ENCODE assay signal across 20 cellular contexts in the genomic region with DNA sequence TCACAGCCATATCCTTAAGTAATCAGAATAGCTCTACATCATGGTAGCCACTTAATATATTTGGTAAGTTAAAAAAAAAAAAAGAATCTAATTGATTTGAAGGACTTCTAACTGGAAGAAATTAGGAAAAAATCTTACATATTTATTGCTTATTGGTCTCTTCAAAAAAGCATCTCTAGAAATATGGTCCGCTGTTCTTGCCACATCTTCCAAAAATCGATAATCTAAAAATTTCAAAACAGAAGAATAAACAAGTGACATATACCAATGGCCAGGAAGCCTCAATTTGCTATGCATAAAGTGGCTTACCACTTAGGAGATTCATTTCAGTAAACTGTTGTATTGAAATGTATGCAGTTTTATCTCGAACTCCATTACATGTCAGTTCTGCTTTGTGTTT. TPM values are rescaled to one million over a fixed set of nuclear protein-coding genes. Genes with fewer than 3 reads are reported as not detected.
DNase-seq lines count a peak whose midpoint lies in the region; ATAC-seq, FAIRE-seq and TF ChIP-seq lines count a peak whose summit lies in the region.
"Had no signal": no experiment of that assay in that cellular context is flagged by ENCODE, and none has a peak within 500 bp of the region (broad histone marks: within the 10 kb centered on the region; RNA-seq: fewer than 3 reads in every experiment).

No MANE protein-coding gene starts in this region.

- POLR2A ChIA-PET in A549 (lab: Yijun Ruan, JAX) = interaction anchor here (0.6 kb wide), 1 partner anchor 8 kb away, joined by 3 read pairs; no protein-coding TSS in a partner anchor
- POLR2A ChIA-PET in CD4-positive, alpha-beta memory T cell (lab: Charles Lee; ENCODE audit: partially characterized antibody) = no interaction called here

- H3K27me3 Mint-ChIP-seq in CD4-positive, alpha-beta memory T cell = no peaks in the 10 kb centered on the region
- H3K27me3 Mint-ChIP-seq in T-helper 17 cell = no peaks in the 10 kb centered on the region

- TF ChIP-seq EP300 in A549 (IDR thresholded peaks at IDR 0.05) = no peak
- TF ChIP-seq EP300 in gastroesophageal sphincter (IDR thresholded peaks at IDR 0.05) = no peak

- H3K27me3 ChIP-seq in CD4-positive, alpha-beta memory T cell (ENCODE audit: insufficient read depth, low read length) = no peaks in the 10 kb centered on the region
- H3K27me3 ChIP-seq in gastroesophageal sphincter = no peaks in the 10 kb centered on the region
- H3K27me3 ChIP-seq: SJCRH30, spleen had no signal

- FAIRE-seq in A549 (lab: Jason Lieb, UNC) (no peak), frontal cortex (lab: Jason Lieb, UNC) (no peak)
- FAIRE-seq: endometrium, TTC549 had no signal

- H3K9me3 Mint-ChIP-seq in CD4-positive, alpha-beta memory T cell = no peaks in the 10 kb centered on the region
- H3K9me3 Mint-ChIP-seq: activated naive CD4-positive, alpha-beta T cell treated with anti-CD3 and anti-CD28 coated beads, Interleukin-2, amount 50 U/mL, for 72 hours had no signal

- no peaks in the 10 kb centered on the region for H3K9me3 ChIP-seq in A549
- no peaks in the 10 kb centered on the region for H3K9me3 ChIP-seq in CD4-positive, alpha-beta memory T cell (ENCODE audit: control insufficient read depth in 1 of 2, low read length in 2 of 2)
- no peaks in the 10 kb centered on the region for H3K9me3 ChIP-seq in T-helper 17 cell (ENCODE audit: control insufficient read depth, low read length, poor library complexity, severe bottlenecking)
- no peaks in the 10 kb centered on the region for H3K9me3 ChIP-seq in gastroesophageal sphincter
- H3K9me3 ChIP-seq: SJCRH30, spleen had no signal

- no peak for TF ChIP-seq RAD21 in A549 (conservative IDR thresholded peaks at IDR 0.05 in 1 of 2, IDR thresholded peaks at IDR 0.05 in 1 of 2)

- peak overlapping the region in 5 of 8 donors; percentile 27 to 67 (median 51) for H3K4me3 Mint-ChIP-seq in CD4-positive, alpha-beta memory T cell
- peak overlapping the region; percentile 28 for H3K4me3 Mint-ChIP-seq in T-helper 17 cell

- peaks cover 39 to 40% of the 10 kb centered on the region in 2 donors for H3K36me3 Mint-ChIP-seq in CD4-positive, alpha-beta memory T cell
- H3K36me3 Mint-ChIP-seq in T-helper 17 cell (ENCODE audit: low read depth) = peaks cover 8% of the 10 kb centered on the region

- no peak for DNase-seq in A549 (ENCODE audit: low read depth in 1 of 2, low spot score in 1 of 2)
- no peak for DNase-seq in CD4-positive, alpha-beta memory T cell
- no peak for DNase-seq in T-helper 17 cell
- no peak for DNase-seq in foreskin fibroblast
- no peak for DNase-seq in EL
- DNase-seq in frontal cortex (ENCODE audit: low spot score in 2 of 2) = no peak
- DNase-seq: central memory CD4-positive, alpha-beta T cell; islet precursor cell; midbrain; NCI-H1105 treated with DMSO at 0.1 percent for 48 hours; NK-92 treated with Interleukin-12 subunit alpha and Interleukin-12 subunit beta, amount 100 ng/mL, for 24 hours; SJCRH30; spleen; stimulated activated naive CD8-positive, alpha-beta T cell treated with anti-CD3 and anti-CD28 coated beads, Interleukin-15, Interleukin-2, amounts not matched to agents 100 U/mL and 50 U/mL, for 24 hours had no signal

- no peak for ATAC-seq in A549
- no peak for ATAC-seq in T-helper 17 cell
- no peak for ATAC-seq in gastroesophageal sphincter
- ATAC-seq in GM21367 (IDR thresholded peaks at IDR 0.05; ENCODE audit: unreplicated experiment) = no peak
- ATAC-seq: activated naive CD4-positive, alpha-beta T cell treated with anti-CD3 and anti-CD28 coated beads, Interleukin-2, amount 50 U/mL, for 72 hours; HCT116; stimulated activated naive CD8-positive, alpha-beta T cell treated with anti-CD3 and anti-CD28 coated beads, Interleukin-15, Interleukin-2, amounts not matched to agents 100 U/mL and 50 U/mL, for 24 hours had no signal

- H3K4me2 ChIP-seq in A549 = peak overlapping the region; percentile 99

- TF ChIP-seq POLR2A in A549 (IDR thresholded peaks at IDR 0.05; ENCODE audit: low read length) = no peak
- TF ChIP-seq POLR2A in gastroesophageal sphincter (IDR thresholded peaks at IDR 0.05) = no peak

- H3K4me1 ChIP-seq in A549 (peaks cover 8% of the 10 kb centered on the region), gastroesophageal sphincter (peaks cover 0 to 33% (median 4%) of the 10 kb centered on the region in 3 donors)
- H3K4me1 ChIP-seq in CD4-positive, alpha-beta memory T cell (ENCODE audit: insufficient read depth, low read length) = peaks cover 50% of the 10 kb centered on the region

- H3K27ac ChIP-seq in A549 (no peak overlapping the region), gastroesophageal sphincter (no peak overlapping the region)
- H3K27ac ChIP-seq in CD4-positive, alpha-beta memory T cell (ENCODE audit: low read depth, low read length) = no peak overlapping the region
- H3K27ac ChIP-seq: SJCRH30, spleen had no signal

- CTCF ChIA-PET in A549 (lab: Yijun Ruan, JAX) = interaction anchor here (1.1 kb wide), 1 partner anchor 75 kb away, joined by 3 read pairs; no protein-coding TSS in a partner anchor
- CTCF ChIA-PET in CD4-positive, alpha-beta memory T cell (lab: Charles Lee; ENCODE audit: partially characterized antibody) = interaction anchor here (0.7 to 2.3 kb wide), 2 partner anchors 13 to 33 kb away, joined by 4 to 8 read pairs; no protein-coding TSS in a partner anchor

- peaks cover 24% of the 10 kb centered on the region for H3K36me3 ChIP-seq in CD4-positive, alpha-beta memory T cell (ENCODE audit: insufficient read depth, low read length)
- peaks cover 0 to 48% of the 10 kb centered on the region in 2 donors for H3K36me3 ChIP-seq in gastroesophageal sphincter

- intact Hi-C loops in CD4-positive, alpha-beta memory T cell (cut with micrococcal nuclease) = loop anchor here (10.0 kb wide), 2 partner anchors 761 to 1201 kb away; a partner anchor contains a TSS

- WGBS in A549 (ENCODE audit: missing lambda C conversion rate) = 86% methylated on average over 3 of the region's 3 CpGs
- WGBS in gastroesophageal sphincter (ENCODE audit: low coverage in 1 of 2), 2 donors = 90 to 97% methylated on average over 3 of the region's 3 CpGs

- H3K27ac Mint-ChIP-seq in CD4-positive, alpha-beta memory T cell = no peak overlapping the region
- no peak overlapping the region for H3K27ac Mint-ChIP-seq in T-helper 17 cell
- H3K27ac Mint-ChIP-seq: activated naive CD4-positive, alpha-beta T cell treated with anti-CD3 and anti-CD28 coated beads, Interleukin-2, amount 50 U/mL, for 72 hours had no signal

- H3K4me1 Mint-ChIP-seq in CD4-positive, alpha-beta memory T cell = peaks cover 23 to 34% (median 29%) of the 10 kb centered on the region in 4 donors
- H3K4me1 Mint-ChIP-seq in T-helper 17 cell = peaks cover 23% of the 10 kb centered on the region

- H3K4me3 ChIP-seq in A549 (no peak overlapping the region), foreskin fibroblast (ENCODE audit: low read depth in 1 of 2, low read length in 2 of 2) (peak overlapping the region; percentile 10 to 93), gastroesophageal sphincter (no peak overlapping the region)
- no peak overlapping the region for H3K4me3 ChIP-seq in CD4-positive, alpha-beta memory T cell (ENCODE audit: low read length in 2 of 2)

- TF ChIP-seq CTCF in A549 (IDR thresholded peaks at IDR 0.05) (no peak), foreskin fibroblast (IDR thresholded peaks at IDR 0.05; ENCODE audit: low read depth, low read length) (no peak), gastroesophageal sphincter (IDR thresholded peaks at IDR 0.05) (no peak)

TF ChIP-seq in A549, 52 proteins besides CTCF, POLR2A, EP300 and RAD21:
- TF ChIP-seq RARB (CRISPR knock-in tag; IDR thresholded peaks at IDR 0.05) (no peak), KDM1A (IDR thresholded peaks at IDR 0.05; ENCODE audit: low read depth) (no peak), ZC3H11A (IDR thresholded peaks at IDR 0.05) (no peak)
- TF ChIP-seq, protein P1, sequence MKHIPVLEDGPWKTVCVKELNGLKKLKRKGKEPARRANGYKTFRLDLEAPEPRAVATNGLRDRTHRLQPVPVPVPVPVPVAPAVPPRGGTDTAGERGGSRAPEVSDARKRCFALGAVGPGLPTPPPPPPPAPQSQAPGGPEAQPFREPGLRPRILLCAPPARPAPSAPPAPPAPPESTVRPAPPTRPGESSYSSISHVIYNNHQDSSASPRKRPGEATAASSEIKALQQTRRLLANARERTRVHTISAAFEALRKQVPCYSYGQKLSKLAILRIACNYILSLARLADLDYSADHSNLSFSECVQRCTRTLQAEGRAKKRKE (CRISPR knock-in tag; IDR thresholded peaks at IDR 0.05; ENCODE audit: low read depth) = no peak

RNA-seq across cellular contexts. Expression of a gene that starts 2.3 kb away (rescaled TPM):
- polyA plus RNA-seq in A549 (2011; rRNA removed) (20.3 and 21.2 TPM in 2 replicates), A549 (2017; fragmentation: RNase III; extraction: RNeasy Plus Mini Kit Qiagen cat#74134 plus additional on column Dnase treatment) (31.1 to 33.5 TPM (median 31.4 TPM) in 3 replicates)
- 5.1 and 5.3 TPM in 2 replicates for polyA plus RNA-seq in A549 (2012; cell fraction: cytosol; rRNA removed)
- polyA plus RNA-seq in A549 (2012; cell fraction: nucleus; rRNA removed) = 2.7 and 4.7 TPM in 2 replicates
- polyA minus RNA-seq in A549 (2011; rRNA and poly(A)+ RNA removed) = 6.9 and 7.8 TPM in 2 replicates
- 10 to 100 TPM; 18.0 to 19.2 TPM for total RNA-seq in CD4-positive, alpha-beta memory T cell
- polyA plus RNA-seq in CD4-positive, alpha-beta memory T cell = 10 to 100 TPM; 13.4 to 19.5 TPM
- total RNA-seq in T-helper 17 cell (10 to 100 TPM; 15.9 TPM), frontal cortex (11.4 TPM), gastroesophageal sphincter (10 to 100 TPM; 13.7 to 23.5 (median 15.4) TPM)

Comparison
In these comparisons a context has a peak if more than half of its experiments do, and no peak if none do; other contexts are left out.
1. H3K4me3 ChIP-seq: peak in foreskin fibroblast (2 of 2); none in A549 (single experiment), CD4-positive, alpha-beta memory T cell (0 of 2) and gastroesophageal sphincter (0 of 2).